In genomic region chr15:63928185-63928852, GRCh38 we compare ENCODE assay signal across 22 cellular contexts.
"Had no signal": no experiment of that assay in that cellular context is flagged by ENCODE, and none has a peak within 500 bp of the region (broad histone marks: within the 10 kb centered on the region; RNA-seq: fewer than 3 reads in every experiment).

No MANE protein-coding gene starts in this region.

- H3K27me3 Mint-ChIP-seq: activated CD4-positive, alpha-beta T cell treated with anti-CD3 and anti-CD28 coated beads, Interleukin-2, amount 10 ng/mL, durations not matched to agents 24 days and 14 days; activated naive CD8-positive, alpha-beta T cell treated with anti-CD3 and anti-CD28 coated beads, Interleukin-2, amount 50 U/mL, for 24 hours; central memory CD8-positive, alpha-beta T cell had no signal

- ATAC-seq: activated CD8-positive, alpha-beta T cell treated with anti-CD3 and anti-CD28 coated beads, Interleukin-2, amount 10 ng/mL, durations not matched to agents 7 days and 5 days; activated naive CD8-positive, alpha-beta T cell treated with anti-CD3 and anti-CD28 coated beads, Interleukin-2, amount 50 U/mL, for 24 hours; activated T-cell treated with anti-CD3 and anti-CD28 coated beads, Interleukin-2, amount 50 U/mL, for 4 hours had no signal

- H3K36me3 ChIP-seq: colonic mucosa had no signal

- H3K4me3 ChIP-seq: colonic mucosa, skin epidermis, thyroid gland had no signal

- H3K27ac Mint-ChIP-seq: activated CD4-positive, alpha-beta T cell treated with anti-CD3 and anti-CD28 coated beads, Interleukin-2, amount 10 ng/mL, durations not matched to agents 24 days and 14 days; activated CD8-positive, alpha-beta T cell treated with anti-CD3 and anti-CD28 coated beads, Interleukin-2, amount 10 ng/mL, durations not matched to agents 7 days and 5 days; activated naive CD4-positive, alpha-beta T cell treated with anti-CD3 and anti-CD28 coated beads, Interleukin-2, amount 10 ng/mL, durations not matched to agents 7 days and 5 days; activated naive CD8-positive, alpha-beta T cell treated with anti-CD3 and anti-CD28 coated beads, Interleukin-2, amount 50 U/mL, for 24 hours; brain; endodermal cell; nephron progenitor cell; T-helper 2 cell treated with Interferon-gamma antibody and Interleukin-4, amounts not matched to agents 5 μg/mL and 100 μg/mL, for 36 hours had no signal

- H3K9me3 Mint-ChIP-seq: activated CD4-positive, alpha-beta T cell treated with anti-CD3 and anti-CD28 coated beads, Interleukin-2, amount 10 ng/mL, durations not matched to agents 24 days and 14 days; activated naive CD4-positive, alpha-beta T cell treated with anti-CD3 and anti-CD28 coated beads, Interleukin-2, amount 10 ng/mL, durations not matched to agents 7 days and 5 days; activated naive CD8-positive, alpha-beta T cell treated with anti-CD3 and anti-CD28 coated beads, Interleukin-2, amount 50 U/mL, for 24 hours; activated T-cell treated with anti-CD3 and anti-CD28 coated beads, Interleukin-2, amount 50 U/mL, for 4 hours; central memory CD8-positive, alpha-beta T cell; endodermal cell; nephron progenitor cell; T-helper 2 cell treated with Interferon-gamma antibody and Interleukin-4, amounts not matched to agents 5 μg/mL and 100 μg/mL, for 36 hours had no signal

- H3K27ac ChIP-seq: colonic mucosa, skin epidermis had no signal

- H3K9me3 ChIP-seq: colonic mucosa, thyroid gland had no signal

- H3K4me1 ChIP-seq: colonic mucosa had no signal

- DNase-seq: activated CD4-positive, alpha-beta T cell treated with anti-CD3 and anti-CD28 coated beads, Interleukin-2, amount 10 ng/mL, durations not matched to agents 24 days and 14 days; activated CD8-positive, alpha-beta memory T cell treated with anti-CD3 and anti-CD28 coated beads, Interleukin-2, amount 50 U/mL, for 4 hours; activated CD8-positive, alpha-beta T cell treated with anti-CD3 and anti-CD28 coated beads, Interleukin-2, amount 10 ng/mL, durations not matched to agents 7 days and 5 days; activated effector memory CD4-positive, alpha-beta T cell treated with Interleukin-2 at 50 U/mL for 16 hours; activated naive CD8-positive, alpha-beta T cell treated with anti-CD3 and anti-CD28 coated beads, Interleukin-2, amount 50 U/mL, for 24 hours; activated T-cell treated with anti-CD3 and anti-CD28 coated beads, Interleukin-2, amount 50 U/mL, for 4 hours; anterior cingulate cortex; colonic mucosa; endodermal cell; foreskin melanocyte; hypothalamus; nephron progenitor cell; occipital lobe; stimulated activated CD4-positive, alpha-beta T cell treated with anti-CD3 and anti-CD28 coated beads, Interleukin-15, amount 100 ng/mL, for 24 hours; stimulated activated CD4-positive, alpha-beta T cell treated with anti-CD3 and anti-CD28 coated beads, Interleukin-2, amount 100 ng/mL, for 48 hours; SW 1271; thyroid gland had no signal

- H3K36me3 Mint-ChIP-seq: activated naive CD4-positive, alpha-beta T cell treated with anti-CD3 and anti-CD28 coated beads, Interleukin-2, amount 10 ng/mL, durations not matched to agents 7 days and 5 days; brain had no signal

- H3K27me3 ChIP-seq: colonic mucosa, thyroid gland had no signal

- H3K4me1 Mint-ChIP-seq: activated naive CD4-positive, alpha-beta T cell treated with anti-CD3 and anti-CD28 coated beads, Interleukin-2, amount 10 ng/mL, durations not matched to agents 7 days and 5 days; activated naive CD8-positive, alpha-beta T cell treated with anti-CD3 and anti-CD28 coated beads, Interleukin-2, amount 50 U/mL, for 24 hours; central memory CD8-positive, alpha-beta T cell; endodermal cell had no signal

- H3K4me3 Mint-ChIP-seq: activated CD4-positive, alpha-beta T cell treated with anti-CD3 and anti-CD28 coated beads, Interleukin-2, amount 10 ng/mL, durations not matched to agents 24 days and 14 days; activated CD8-positive, alpha-beta T cell treated with anti-CD3 and anti-CD28 coated beads, Interleukin-2, amount 10 ng/mL, durations not matched to agents 7 days and 5 days; activated naive CD4-positive, alpha-beta T cell treated with anti-CD3 and anti-CD28 coated beads, Interleukin-2, amount 10 ng/mL, durations not matched to agents 7 days and 5 days; activated naive CD8-positive, alpha-beta T cell treated with anti-CD3 and anti-CD28 coated beads, Interleukin-2, amount 50 U/mL, for 24 hours; activated T-cell treated with anti-CD3 and anti-CD28 coated beads, Interleukin-2, amount 50 U/mL, for 4 hours; brain; central memory CD8-positive, alpha-beta T cell; endodermal cell; nephron progenitor cell; T-helper 2 cell treated with Interferon-gamma antibody and Interleukin-4, amounts not matched to agents 5 μg/mL and 100 μg/mL, for 36 hours had no signal
